ENCODE assay signal across 16 cellular contexts in genomic region chr12:76706761-76707160, GRCh38. TPM values are rescaled to one million over a fixed set of nuclear protein-coding genes. Genes with fewer than 3 reads are reported as not detected.
DNase-seq lines count a peak whose midpoint lies in the region; ATAC-seq and TF ChIP-seq lines count a peak whose summit lies in the region.
"Had no signal": no experiment of that assay in that cellular context is flagged by ENCODE, and none has a peak within 500 bp of the region (broad histone marks: within the 10 kb centered on the region; RNA-seq: fewer than 3 reads in every experiment).

No MANE protein-coding gene starts in this region.

- intact Hi-C loops in IMR-90 (cut with micrococcal nuclease), result no loop called here

- peaks cover 21% of the 10 kb centered on the region for H3K9me1 ChIP-seq in IMR-90 (ENCODE audit: insufficient read depth, low read length)

- H3K4ac ChIP-seq in IMR-90 (ENCODE audit: low read depth, low read length), result peak overlapping the region; percentile 68; the same call in 1 of the 2 replicates

- TF ChIP-seq CTCF in IMR-90 (conservative IDR thresholded peaks at IDR 0.05; ENCODE audit: low read depth, low read length), result no peak
- TF ChIP-seq CTCF in fibroblast of villous mesenchyme (IDR thresholded peaks at IDR 0.05; ENCODE audit: insufficient read depth, low read depth, low read length), result no peak
- TF ChIP-seq CTCF in smooth muscle cell (IDR thresholded peaks at IDR 0.05; ENCODE audit: borderline replicate concordance, insufficient read depth, poor library complexity, severe bottlenecking), result no peak
- no peak for TF ChIP-seq CTCF in glutamatergic neuron (IDR thresholded peaks at IDR 0.05; ENCODE audit: partially characterized antibody, unreplicated experiment)

- no peaks in the 10 kb centered on the region for H3K27me3 Mint-ChIP-seq in glutamatergic neuron (ENCODE audit: unreplicated experiment)

- no peak overlapping the region for H3K4me3 ChIP-seq in IMR-90 (ENCODE audit: insufficient read depth, low read depth, low read length)
- H3K4me3 ChIP-seq in fibroblast of villous mesenchyme (ENCODE audit: low read depth, low read length), result no peak overlapping the region
- no peak overlapping the region for H3K4me3 ChIP-seq in smooth muscle cell
- H3K4me3 ChIP-seq: BLaER1, GM12878 had no signal

- H3K4me2 ChIP-seq in IMR-90 (ENCODE audit: low read depth, low read length), result peak overlapping the region; percentile 70
- peak overlapping the region; percentile 66 for H3K4me2 ChIP-seq in smooth muscle cell

- no peak overlapping the region for H2AK9ac ChIP-seq in IMR-90 (replicated peaks; ENCODE audit: low read depth, low read length, poor library complexity)

- 0 out of 2 replicates have a peak overlapping the region, but pooled peaks have one; percentile 60 for H3K14ac ChIP-seq in IMR-90 (replicated peaks; ENCODE audit: low read depth, low read length)

- peak overlapping the region; percentile 59 for H2AK5ac ChIP-seq in IMR-90 (ENCODE audit: low read depth, low read length)

- peak; percentile 31 for DNase-seq in ELR (ENCODE audit: low read depth)
- DNase-seq in IMR-90, result no peak
- DNase-seq in fibroblast of villous mesenchyme (ENCODE audit: low read depth), result peak; percentile 56
- no peak for DNase-seq in smooth muscle cell (lab: John Stamatoyannopoulos, UW; ENCODE audit: unreplicated experiment)
- no peak for DNase-seq in glutamatergic neuron
- DNase-seq in NCI-H2227 (lab: John Stamatoyannopoulos, UW; ENCODE audit: unreplicated experiment), result no peak
- DNase-seq in ecto neural progenitor cell (ENCODE audit: low spot score), result no peak
- DNase-seq: NCI-H1105, NCI-H1436 treated with DMSO at 0.1 percent for 48 hours, NCI-H187 treated with DMSO at 0.1 percent for 48 hours, NCI-H446, NCI-H524 treated with DMSO at 0.1 percent for 48 hours, NCI-H774 had no signal

- H3K9me3 ChIP-seq in IMR-90 (ENCODE audit: control insufficient read depth, insufficient read depth, low read length), result no peaks in the 10 kb centered on the region
- H3K9me3 ChIP-seq in smooth muscle cell (replicated peaks; ENCODE audit: low read depth), result no peaks in the 10 kb centered on the region
- H3K9me3 ChIP-seq: BLaER1 had no signal

- CTCF ChIA-PET in IMR-90 (lab: Yijun Ruan, JAX), result no interaction called here

- H4K5ac ChIP-seq in IMR-90 (ENCODE audit: low read depth, low read length), result peak overlapping the region; percentile 81; the same call in 1 of the 2 replicates

- no TSS peak for BruUV-seq in IMR-90 (replicated peaks; lab: Mats Ljungman, UMichigan)

- no peak for TF ChIP-seq POLR2A in IMR-90 (IDR thresholded peaks at IDR 0.05; ENCODE audit: low read depth, low read length)

- peaks cover 6% of the 10 kb centered on the region for H3K4me1 Mint-ChIP-seq in glutamatergic neuron (ENCODE audit: low read depth, unreplicated experiment)

- no peak overlapping the region for H3K27ac Mint-ChIP-seq in glutamatergic neuron (ENCODE audit: unreplicated experiment)
- H3K27ac Mint-ChIP-seq: CD4-positive, CD25-positive, alpha-beta regulatory T cell had no signal

- H3K36me3 Mint-ChIP-seq in glutamatergic neuron (ENCODE audit: unreplicated experiment), result no peaks in the 10 kb centered on the region
- H3K36me3 Mint-ChIP-seq: CD4-positive, CD25-positive, alpha-beta regulatory T cell had no signal

- in situ Hi-C loops in IMR-90 (cut with MboI; ENCODE audit: low sequenced_read_pairs), result no loop called here

- H4K20me1 ChIP-seq in IMR-90 (ENCODE audit: insufficient read depth, low read length) (no peaks in the 10 kb centered on the region), smooth muscle cell (ENCODE audit: low read depth) (no peaks in the 10 kb centered on the region)
- H4K20me1 ChIP-seq: BLaER1 had no signal

- H3K4me1 ChIP-seq in IMR-90 (ENCODE audit: control insufficient read depth, insufficient read depth, low read length) (peaks cover 31% of the 10 kb centered on the region), smooth muscle cell (ENCODE audit: low read depth) (peaks cover 9% of the 10 kb centered on the region)

- peak overlapping the region; percentile 85 for H2BK20ac ChIP-seq in IMR-90 (ENCODE audit: low read depth, low read length)

- H3K27me3 ChIP-seq in IMR-90 (ENCODE audit: control insufficient read depth, insufficient read depth, low read length) (no peaks in the 10 kb centered on the region), smooth muscle cell (ENCODE audit: low read depth) (no peaks in the 10 kb centered on the region)
- H3K27me3 ChIP-seq: BLaER1 had no signal

- peak overlapping the region; percentile 85; the same call in 1 of the 2 replicates for H2BK120ac ChIP-seq in IMR-90 (ENCODE audit: low read depth, low read length)

- peak overlapping the region; percentile 45 for H4K91ac ChIP-seq in IMR-90 (ENCODE audit: insufficient read depth, low read depth, low read length)

- no peak overlapping the region for H3K56ac ChIP-seq in IMR-90 (ENCODE audit: extremely low read depth, insufficient read depth, low read length)

- H3F3A ChIP-seq in smooth muscle cell (ENCODE audit: low read depth), result peaks cover 6% of the 10 kb centered on the region

- ATAC-seq in IMR-90 (ENCODE audit: low read depth), result peak; percentile 28; the same call in 1 of the 2 replicates

- TF ChIP-seq RAD21 in IMR-90 (IDR thresholded peaks at IDR 0.05; ENCODE audit: low read length), result no peak

- peaks cover 2% of the 10 kb centered on the region for H3K9me3 Mint-ChIP-seq in glutamatergic neuron (ENCODE audit: unreplicated experiment)

- dilution Hi-C loops in IMR-90 (cut with HindIII; ENCODE audit: low sequenced_read_pairs, unreplicated experiment), result no loop called here

- peak overlapping the region; percentile 69 to 71; a peak in 3 of 4 replicates for H4K8ac ChIP-seq in IMR-90 (ENCODE audit: low read depth in 2 of 2, low read length in 2 of 2)

- no peaks in the 10 kb centered on the region; a peak in 1 of 4 replicates for H3K79me1 ChIP-seq in IMR-90 (ENCODE audit: low read depth in 1 of 2, low read length in 2 of 2)

- H2BK15ac ChIP-seq in IMR-90 (ENCODE audit: low read depth, low read length), result peak overlapping the region; percentile 95

- H3K9ac ChIP-seq in IMR-90 (ENCODE audit: low read depth, low read length), result no peak overlapping the region
- no peak overlapping the region for H3K9ac ChIP-seq in smooth muscle cell (ENCODE audit: low read depth)
- H3K9ac ChIP-seq: BLaER1 had no signal

- H3K36me3 ChIP-seq in IMR-90 (ENCODE audit: control insufficient read depth, insufficient read depth, low read length), result no peaks in the 10 kb centered on the region
- no peaks in the 10 kb centered on the region for H3K36me3 ChIP-seq in smooth muscle cell (ENCODE audit: low read depth)
- H3K36me3 ChIP-seq: BLaER1 had no signal

- POLR2A ChIA-PET in IMR-90 (lab: Charles Lee; ENCODE audit: unreplicated experiment), result interaction anchor here (0.5 kb wide), 1 partner anchor 78 kb away, joined by 3 read pairs; no protein-coding TSS in a partner anchor

- H3K18ac ChIP-seq in IMR-90 (ENCODE audit: low read depth, low read length), result peak overlapping the region; percentile 91; the same call in 1 of the 2 replicates

- no peaks in the 10 kb centered on the region for H3K79me2 ChIP-seq in smooth muscle cell (ENCODE audit: low read depth)

- H2AFZ ChIP-seq in IMR-90 (replicated peaks; ENCODE audit: low read length, poor library complexity) (no peak overlapping the region), smooth muscle cell (ENCODE audit: low read depth) (no peak overlapping the region)

- H3K27ac ChIP-seq in IMR-90 (ENCODE audit: insufficient read depth, low read length), result peak overlapping the region; percentile 30; the same call in 1 of the 2 replicates
- peak overlapping the region; percentile 67 for H3K27ac ChIP-seq in smooth muscle cell (ENCODE audit: low read depth)
- H3K27ac ChIP-seq: BLaER1 had no signal

- H3K4me3 Mint-ChIP-seq in glutamatergic neuron (ENCODE audit: unreplicated experiment), result no peak overlapping the region
- H3K4me3 Mint-ChIP-seq: CD4-positive, CD25-positive, alpha-beta regulatory T cell had no signal

- peak overlapping the region; percentile 74; the same call in 1 of the 2 replicates for H3K23ac ChIP-seq in IMR-90 (ENCODE audit: low read depth, low read length)

- peak overlapping the region; percentile 79 for H2BK5ac ChIP-seq in IMR-90 (ENCODE audit: low read depth, low read length, poor library complexity, severe bottlenecking)

TF ChIP-seq in IMR-90, 13 proteins besides CTCF, POLR2A, EP300 and RAD21 (continues in another document):
- TF ChIP-seq RCOR1 (IDR thresholded peaks at IDR 0.05; ENCODE audit: insufficient replicate concordance, low read length) (no peak), CEBPB (IDR thresholded peaks at IDR 0.05; ENCODE audit: low read depth, low read length) (no peak), BHLHE40 (IDR thresholded peaks at IDR 0.05; ENCODE audit: low read depth, low read length) (no peak), CHD1 (IDR thresholded peaks at IDR 0.05; ENCODE audit: low read depth, low read length) (no peak), MAZ (IDR thresholded peaks at IDR 0.05; ENCODE audit: borderline replicate concordance, low read depth, low read length) (no peak), MXI1 (IDR thresholded peaks at IDR 0.05; ENCODE audit: borderline replicate concordance, low read depth, low read length) (no peak), RFX5 (IDR thresholded peaks at IDR 0.05; ENCODE audit: low read depth, low read length) (no peak), ELK1 (IDR thresholded peaks at IDR 0.05; ENCODE audit: borderline replicate concordance, low read depth, low read length) (no peak), MAFK (IDR thresholded peaks at IDR 0.05; ENCODE audit: low read depth, low read length) (no peak), FOS (IDR thresholded peaks at IDR 0.05; ENCODE audit: low read depth, low read length) (no peak), SMC3 (IDR thresholded peaks at IDR 0.05; ENCODE audit: low read depth, low read length) (no peak)

RNA-seq across cellular contexts. Expression of gene ZDHHC17, which starts 57.2 kb away (rescaled TPM):
- total RNA-seq in IMR-90 (2012; rRNA removed) (86.4 and 125 TPM in 2 replicates), fibroblast of villous mesenchyme (73.0 and 88.3 TPM in 2 replicates), smooth muscle cell (34.8 and 41.0 TPM in 2 replicates), glutamatergic neuron (ENCODE audit: unreplicated experiment) (95.5 TPM)
- polyA plus RNA-seq in IMR-90 (2012; rRNA removed) (23.3 and 24.8 TPM in 2 replicates), smooth muscle cell (12.2 and 12.8 TPM in 2 replicates)
- polyA plus RNA-seq in IMR-90 (2012; cell fraction: cytosol; rRNA removed), result 3.4 and 4.4 TPM in 2 replicates
- polyA plus RNA-seq in IMR-90 (2012; cell fraction: nucleus; rRNA removed; ENCODE audit: low replicate concordance), result 13.2 and 134 TPM in 2 replicates

Comparison
In these comparisons a context has a peak if more than half of its experiments do, and no peak if none do; other contexts are left out.
1. DNase-seq: peak in ELR (single experiment) and fibroblast of villous mesenchyme (single experiment); none in IMR-90 (single experiment), smooth muscle cell (single experiment), glutamatergic neuron (single experiment), NCI-H2227 (single experiment) and ecto neural progenitor cell (single experiment).